In the genomic region with DNA sequence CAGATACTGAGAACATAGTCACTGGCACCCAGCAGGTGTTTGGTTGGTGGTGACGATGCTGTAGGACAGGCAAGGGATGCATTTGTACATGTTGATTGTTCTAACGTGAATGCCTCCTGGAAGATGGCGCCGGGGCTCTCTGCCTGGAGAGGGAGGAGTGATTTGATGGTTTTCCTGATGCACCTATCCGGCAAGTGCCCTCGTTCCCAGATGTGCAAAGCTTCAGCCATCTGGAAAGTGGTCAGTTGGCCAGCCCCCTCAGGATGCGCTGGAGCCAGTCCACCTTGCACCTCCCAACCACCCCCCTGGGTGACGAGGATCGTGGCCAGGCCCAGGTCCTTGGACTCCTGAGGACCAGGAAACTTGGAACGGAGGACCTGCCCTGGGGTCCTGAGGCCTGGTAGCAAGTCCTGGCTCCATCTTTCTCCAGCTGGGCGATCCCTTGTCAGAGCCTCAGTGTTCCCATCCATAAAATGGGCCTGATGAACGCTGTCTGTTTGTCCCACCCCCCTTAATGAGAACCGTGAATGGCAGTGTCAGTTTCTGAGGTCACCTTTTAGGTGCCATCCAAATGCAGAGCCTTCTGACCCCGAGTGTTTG, we compare ENCODE assay signal across 24 cellular contexts. TPM values are rescaled to one million over a fixed set of nuclear protein-coding genes. Genes with fewer than 3 reads are reported as not detected.
DNase-seq lines count a peak whose midpoint lies in the region; ATAC-seq, FAIRE-seq and TF ChIP-seq lines count a peak whose summit lies in the region.
"Had no signal": no experiment of that assay in that cellular context is flagged by ENCODE, and none has a peak within 500 bp of the region (broad histone marks: within the 10 kb centered on the region; RNA-seq: fewer than 3 reads in every experiment).

No MANE protein-coding gene starts in this region.

- TF ChIP-seq CTCF in Peyer's patch (IDR thresholded peaks at IDR 0.05) (no peak), right lobe of liver (IDR thresholded peaks at IDR 0.05) (no peak), D721Med (IDR thresholded peaks at IDR 0.05; ENCODE audit: insufficient read depth, missing control alignments) (no peak)

- H3K9ac ChIP-seq in subcutaneous abdominal adipose tissue (ENCODE audit: low read length in 5 of 5) = no peak overlapping the region
- H3K9ac ChIP-seq: neural progenitor cell had no signal

- POLR2A ChIA-PET in HEK293T (lab: Yijun Ruan, JAX) = no interaction called here

- TF ChIP-seq POLR2A in Peyer's patch (IDR thresholded peaks at IDR 0.05) (no peak), right lobe of liver (IDR thresholded peaks at IDR 0.05) (no peak)

- intact Hi-C loops in Right ventricle myocardium inferior (cut with DNase I) = no loop called here
- intact Hi-C loops in left ventricle myocardium superior (cut with micrococcal nuclease) = no loop called here
- intact Hi-C loops in right lobe of liver (cut with DNase I) = no loop called here

- H3K27ac ChIP-seq in Peyer's patch (no peak overlapping the region), right lobe of liver (peak overlapping the region; percentile 87 to 96 (median 93)), subcutaneous abdominal adipose tissue (ENCODE audit: low read depth, low read length) (peak overlapping the region; percentile 30)
- H3K27ac ChIP-seq: neural progenitor cell had no signal

- CTCF ChIA-PET in HEK293T (lab: Yijun Ruan, JAX) = no interaction called here

- 100% methylated on average over 1 of the region's 14 CpGs for WGBS in right lobe of liver (ENCODE audit: insufficient coverage, low coverage, low lambda C conversion rate, missing lambda C conversion rate)

- H3K27me3 ChIP-seq in Peyer's patch (no peaks in the 10 kb centered on the region), right lobe of liver (no peaks in the 10 kb centered on the region), subcutaneous abdominal adipose tissue (ENCODE audit: control insufficient read depth in 5 of 5, insufficient read depth in 4 of 5, low read length in 5 of 5) (peaks cover 0 to 2% (median 0%) of the 10 kb centered on the region in 5 donors), MG63 (no peaks in the 10 kb centered on the region)
- H3K27me3 ChIP-seq: neural progenitor cell had no signal

- no peak for FAIRE-seq in D721Med (lab: Jason Lieb, UNC)

- H3K9me3 ChIP-seq in Peyer's patch = no peaks in the 10 kb centered on the region
- no peaks in the 10 kb centered on the region for H3K9me3 ChIP-seq in right lobe of liver
- no peaks in the 10 kb centered on the region for H3K9me3 ChIP-seq in subcutaneous abdominal adipose tissue (ENCODE audit: control insufficient read depth in 5 of 5, low read length in 5 of 5)
- H3K9me3 ChIP-seq in MG63 = no peaks in the 10 kb centered on the region

- H3K4me3 ChIP-seq in Peyer's patch = no peak overlapping the region
- peak overlapping the region in 1 of 3 donors; percentile 11 for H3K4me3 ChIP-seq in right lobe of liver
- H3K4me3 ChIP-seq in subcutaneous abdominal adipose tissue (ENCODE audit: low read depth in 1 of 5, low read length in 5 of 5) = no peak overlapping the region
- H3K4me3 ChIP-seq in MG63 = no peak overlapping the region
- H3K4me3 ChIP-seq: neural progenitor cell had no signal

- peaks cover 0 to 11% (median 0%) of the 10 kb centered on the region in 4 donors for H3K4me1 ChIP-seq in Peyer's patch
- peaks cover 2 to 60% (median 30%) of the 10 kb centered on the region in 4 donors for H3K4me1 ChIP-seq in right lobe of liver
- peaks cover 11 to 45% (median 33%) of the 10 kb centered on the region in 5 donors for H3K4me1 ChIP-seq in subcutaneous abdominal adipose tissue (ENCODE audit: control insufficient read depth in 5 of 5, insufficient read depth in 5 of 5, low read length in 5 of 5)

- H3K36me3 ChIP-seq in Peyer's patch = no peaks in the 10 kb centered on the region
- H3K36me3 ChIP-seq in right lobe of liver = no peaks in the 10 kb centered on the region
- H3K36me3 ChIP-seq in subcutaneous abdominal adipose tissue (ENCODE audit: control insufficient read depth in 5 of 5, insufficient read depth in 5 of 5, low read length in 5 of 5) = no peaks in the 10 kb centered on the region
- H3K36me3 ChIP-seq in MG63 = no peaks in the 10 kb centered on the region
- H3K36me3 ChIP-seq: neural progenitor cell had no signal

- DNase-seq in Right ventricle myocardium inferior (ENCODE audit: missing footprints) = peak; percentile 62
- no peak for DNase-seq in left ventricle myocardium superior
- DNase-seq in Peyer's patch = peak in 2 of 3 donors; percentile 29 to 39
- peak; percentile 18 to 51 (median 48) for DNase-seq in right lobe of liver
- DNase-seq in HEK293T (ENCODE audit: extremely low spot score) = no peak
- DNase-seq in D721Med (ENCODE audit: insufficient read length, low spot score) = no peak
- no peak for DNase-seq in MG63
- DNase-seq: activated T-cell treated with anti-CD3 and anti-CD28 coated beads, Interleukin-2, amount 50 U/mL, for 72 hours; dermis blood vessel endothelial cell; NCI-H1105; NCI-H2081 treated with DMSO at 0.1 percent for 48 hours; NCI-H69; OCI-M1; SIG-M5; stimulated activated CD4-positive, alpha-beta T cell treated with anti-CD3 and anti-CD28 coated beads, Interleukin-15, amount 100 ng/mL, for 24 hours; T-helper 2 cell had no signal

- no peak for ATAC-seq in Right ventricle myocardium inferior
- no peak for ATAC-seq in left ventricle myocardium superior
- no peak for ATAC-seq in right lobe of liver
- ATAC-seq: activated T-cell treated with anti-CD3 and anti-CD28 coated beads, Interleukin-2, amount 50 U/mL, for 72 hours; stimulated activated effector memory CD8-positive, alpha-beta T cell treated with anti-CD3 and anti-CD28 coated beads, Interleukin-12 subunit alpha, Interleukin-12 subunit beta, amount 100 ng/mL, for 72 hours had no signal

TF ChIP-seq in HEK293T, 16 proteins besides CTCF, POLR2A, EP300 and RAD21:
- TF ChIP-seq BHLHE40 (IDR thresholded peaks at IDR 0.05; ENCODE audit: borderline replicate concordance) = no peak
- TF ChIP-seq CTBP1 (IDR thresholded peaks at IDR 0.05; ENCODE audit: borderline replicate concordance) = no peak
- TF ChIP-seq FOXM1 (IDR thresholded peaks at IDR 0.05; ENCODE audit: borderline replicate concordance) = no peak
- no peak for TF ChIP-seq SP1 (IDR thresholded peaks at IDR 0.05)
- no peak for TF ChIP-seq L3MBTL2 (conservative IDR thresholded peaks at IDR 0.05)
- no peak for TF ChIP-seq ELF4 (IDR thresholded peaks at IDR 0.05)
- no peak for TF ChIP-seq SUZ12 (IDR thresholded peaks at IDR 0.05)
- TF ChIP-seq TARDBP (IDR thresholded peaks at IDR 0.05) = no peak
- no peak for TF ChIP-seq PKNOX1 (IDR thresholded peaks at IDR 0.05)
- TF ChIP-seq NFRKB (IDR thresholded peaks at IDR 0.05) = no peak
- no peak for TF ChIP-seq LEF1 (IDR thresholded peaks at IDR 0.05; ENCODE audit: borderline replicate concordance)

RNA-seq across cellular contexts. Expression of gene RNU6ATAC, which starts 23.6 kb away (rescaled TPM):
- total RNA-seq in Right ventricle myocardium inferior (122 TPM), left ventricle myocardium superior (94.3 TPM), Peyer's patch (not detected), right lobe of liver (10 to 100 TPM in 4 of 6 experiments, not detected in 2; 17.4 to 91.1 (median 42.6) TPM)
- not detected in 2 replicates for total RNA-seq in MG63 (2014; rRNA removed; shearing (Covaris generic); ENCODE audit: low replicate concordance)
- total RNA-seq: Daoy, dermis blood vessel endothelial cell, fibroblast of villous mesenchyme, HT-29, kidney epithelial cell, renal cortical epithelial cell had no signal

RNA-seq across cellular contexts. Expression of gene WDR5, which starts 52.0 kb away (rescaled TPM):
- total RNA-seq in Right ventricle myocardium inferior = 18.2 TPM
- 19.6 TPM for total RNA-seq in left ventricle myocardium superior
- 10 to 100 TPM; 21.4 to 34.7 (median 24.2) TPM for total RNA-seq in Peyer's patch
- 10 to 100 TPM; 16.6 to 24.0 (median 19.9) TPM for total RNA-seq in right lobe of liver
- 31.6 and 31.7 TPM in 2 replicates for total RNA-seq in MG63 (2014; rRNA removed; shearing (Covaris generic); ENCODE audit: low replicate concordance)

Comparison
In these comparisons a context has a peak if more than half of its experiments do, and no peak if none do; other contexts are left out.
1. DNase-seq: peak in Right ventricle myocardium inferior (single experiment), Peyer's patch (2 of 3) and right lobe of liver (3 of 3); none in left ventricle myocardium superior (single experiment), HEK293T (single experiment), D721Med (single experiment) and MG63 (single experiment).
2. H3K27ac ChIP-seq: peak in right lobe of liver (3 of 3) and subcutaneous abdominal adipose tissue (single experiment); none in Peyer's patch (0 of 4).